In the genomic region with DNA sequence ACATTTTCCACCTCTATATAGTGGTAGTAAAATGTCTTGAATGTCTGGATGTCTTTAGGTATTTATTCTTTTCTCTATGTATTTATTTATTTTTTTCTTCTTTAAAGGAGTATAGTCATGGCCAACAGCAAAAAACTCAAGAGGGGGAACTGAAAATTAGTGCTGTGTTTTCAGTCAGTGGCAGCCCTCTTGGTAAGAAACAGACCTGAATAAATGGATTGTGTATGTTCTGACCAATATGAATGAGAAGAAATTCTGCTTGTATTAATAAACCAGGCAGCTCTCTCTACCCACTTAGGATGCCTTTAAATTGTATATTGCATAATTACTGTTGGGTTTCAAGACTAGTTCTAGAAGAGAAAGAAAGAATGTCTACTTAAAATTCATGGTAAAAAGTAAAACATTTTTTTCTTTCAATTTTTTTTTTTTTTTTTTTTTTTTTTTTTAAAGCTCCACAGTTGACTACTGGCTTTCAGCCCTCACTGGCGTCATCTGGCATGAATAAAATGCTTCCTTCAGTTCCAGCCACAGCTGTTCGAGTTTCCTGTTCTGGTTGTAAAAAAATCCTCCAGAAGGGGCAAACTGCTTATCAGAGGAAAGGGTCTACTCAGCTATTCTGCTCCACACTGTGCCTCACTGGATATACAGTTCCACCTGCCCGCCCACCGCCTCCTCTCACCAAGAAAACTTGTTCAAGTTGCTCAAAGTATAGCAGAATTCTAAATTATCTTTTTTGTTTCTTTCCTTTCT, we compare ENCODE assay signal across 8 cellular contexts.
A peak's percentile ranks its signal among the peaks of the same experiment; 100 is the strongest.
DNase-seq lines count a peak whose midpoint lies in the region; ATAC-seq and TF ChIP-seq lines count a peak whose summit lies in the region.

No MANE protein-coding gene starts in this region.

- DNase-seq in D341Med (ENCODE audit: low spot score) (peak; percentile 21), NCI-H1694 treated with DMSO at 0.1 percent for 48 hours (lab: John Stamatoyannopoulos, UW) (peak; percentile 66), epidermal melanocyte (ENCODE audit: insufficient read length, low spot score) (peak; percentile 57), non-pigmented ciliary epithelial cell (ENCODE audit: low read depth) (peak; percentile 43), WERI-Rb-1 (no peak)
- no peak for DNase-seq in stimulated activated naive CD8-positive, alpha-beta T cell treated with anti-CD3 and anti-CD28 coated beads, Interleukin-15, Interleukin-2, amounts not matched to agents 100 U/mL and 50 U/mL, for 24 hours

- no peak overlapping the region for H3K4me3 ChIP-seq in WERI-Rb-1 (ENCODE audit: low read depth, low read length)

- H3K9me3 ChIP-seq in WERI-Rb-1 (ENCODE audit: severe bottlenecking): no peaks in the 10 kb centered on the region

- H3K27me3 ChIP-seq in WERI-Rb-1 (ENCODE audit: insufficient read depth, low read depth, severe bottlenecking): no peaks in the 10 kb centered on the region

- H3K27ac ChIP-seq in WERI-Rb-1: no peak overlapping the region

- ATAC-seq in HG03159 (IDR thresholded peaks at IDR 0.05; ENCODE audit: unreplicated experiment) (no peak), GM19467 (IDR thresholded peaks at IDR 0.05; ENCODE audit: unreplicated experiment) (no peak)
- ATAC-seq in stimulated activated naive CD8-positive, alpha-beta T cell treated with anti-CD3 and anti-CD28 coated beads, Interleukin-15, Interleukin-2, amounts not matched to agents 100 U/mL and 50 U/mL, for 24 hours: no peak

- peaks cover 3% of the 10 kb centered on the region; the same call in 1 of the 2 replicates for H3K36me3 ChIP-seq in WERI-Rb-1

- no peak for TF ChIP-seq CTCF in WERI-Rb-1 (IDR thresholded peaks at IDR 0.05; ENCODE audit: low read depth, low read length)

Comparison
In these comparisons a context has a peak if more than half of its experiments do, and no peak if none do; other contexts are left out.
1. DNase-seq: peak in D341Med (single experiment), NCI-H1694 treated with DMSO at 0.1 percent for 48 hours (single experiment), epidermal melanocyte (single experiment) and non-pigmented ciliary epithelial cell (single experiment); none in WERI-Rb-1 (single experiment) and stimulated activated naive CD8-positive, alpha-beta T cell treated with anti-CD3 and anti-CD28 coated beads, Interleukin-15, Interleukin-2, amounts not matched to agents 100 U/mL and 50 U/mL, for 24 hours (single experiment).